ENCODE assay signal across 1 cellular context in the genomic region with DNA sequence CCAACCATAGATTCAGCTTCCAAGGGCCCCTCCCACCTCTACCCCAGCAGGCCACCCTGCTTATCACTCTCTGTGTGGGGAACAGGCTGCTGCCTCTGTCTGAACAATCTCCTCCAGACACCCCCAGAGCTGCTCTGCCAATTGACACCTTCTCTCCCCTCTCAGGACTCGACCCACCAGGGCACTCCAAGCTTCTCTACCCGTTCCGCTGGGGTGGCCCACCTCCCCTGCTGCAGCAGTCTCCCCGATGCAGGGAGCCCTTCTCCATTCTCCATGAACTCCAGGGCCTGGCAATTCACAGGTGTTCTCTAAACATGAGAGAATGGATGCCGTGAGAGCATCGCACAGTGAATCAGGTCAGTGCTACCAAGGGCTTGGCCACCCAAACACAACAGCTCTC.
TF ChIP-seq lines count a peak whose summit lies in the region.

No MANE protein-coding gene starts in this region.

TF ChIP-seq in K562, 482 proteins besides CTCF, POLR2A, EP300 and RAD21:
- TF ChIP-seq TEAD2 (tag; IDR thresholded peaks at IDR 0.05): no peak
- TF ChIP-seq SNAPC5 (CRISPR knock-in tag; IDR thresholded peaks at IDR 0.05): no peak
- TF ChIP-seq, protein P1, sequence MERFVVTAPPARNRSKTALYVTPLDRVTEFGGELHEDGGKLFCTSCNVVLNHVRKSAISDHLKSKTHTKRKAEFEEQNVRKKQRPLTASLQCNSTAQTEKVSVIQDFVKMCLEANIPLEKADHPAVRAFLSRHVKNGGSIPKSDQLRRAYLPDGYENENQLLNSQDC (CRISPR knock-in tag; IDR thresholded peaks at IDR 0.05): no peak
- no peak for TF ChIP-seq RAD51 (IDR thresholded peaks at IDR 0.05; ENCODE audit: borderline replicate concordance, low read depth)
- no peak for TF ChIP-seq TGIF2 (CRISPR knock-in tag; IDR thresholded peaks at IDR 0.05)
- TF ChIP-seq ELF2 (CRISPR knock-in tag; IDR thresholded peaks at IDR 0.05): no peak
- TF ChIP-seq NFIC (IDR thresholded peaks at IDR 0.05): no peak
- no peak for TF ChIP-seq ZNF124 (CRISPR knock-in tag; IDR thresholded peaks at IDR 0.05)
- no peak for TF ChIP-seq E2F4 (CRISPR knock-in tag; IDR thresholded peaks at IDR 0.05; ENCODE audit: low read depth)
- TF ChIP-seq HOXB6 (CRISPR knock-in tag; IDR thresholded peaks at IDR 0.05; ENCODE audit: borderline replicate concordance): no peak
- no peak for TF ChIP-seq POLR2G (IDR thresholded peaks at IDR 0.05; ENCODE audit: low read depth, low read length)
- TF ChIP-seq, protein P2, sequence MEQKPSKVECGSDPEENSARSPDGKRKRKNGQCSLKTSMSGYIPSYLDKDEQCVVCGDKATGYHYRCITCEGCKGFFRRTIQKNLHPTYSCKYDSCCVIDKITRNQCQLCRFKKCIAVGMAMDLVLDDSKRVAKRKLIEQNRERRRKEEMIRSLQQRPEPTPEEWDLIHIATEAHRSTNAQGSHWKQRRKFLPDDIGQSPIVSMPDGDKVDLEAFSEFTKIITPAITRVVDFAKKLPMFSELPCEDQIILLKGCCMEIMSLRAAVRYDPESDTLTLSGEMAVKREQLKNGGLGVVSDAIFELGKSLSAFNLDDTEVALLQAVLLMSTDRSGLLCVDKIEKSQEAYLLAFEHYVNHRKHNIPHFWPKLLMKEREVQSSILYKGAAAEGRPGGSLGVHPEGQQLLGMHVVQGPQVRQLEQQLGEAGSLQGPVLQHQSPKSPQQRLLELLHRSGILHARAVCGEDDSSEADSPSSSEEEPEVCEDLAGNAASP (IDR thresholded peaks at IDR 0.05): no peak
- no peak for TF ChIP-seq MTA1 (IDR thresholded peaks at IDR 0.05; ENCODE audit: borderline replicate concordance)
- no peak for TF ChIP-seq SRSF1 (IDR thresholded peaks at IDR 0.05; ENCODE audit: low read depth, low read length)
- TF ChIP-seq TEAD1 (CRISPR knock-in tag; IDR thresholded peaks at IDR 0.05): no peak
- TF ChIP-seq MXD1 (CRISPR knock-in tag; IDR thresholded peaks at IDR 0.05; ENCODE audit: borderline replicate concordance, poor library complexity, severe bottlenecking): no peak
- TF ChIP-seq THRAP3 (IDR thresholded peaks at IDR 0.05; ENCODE audit: borderline replicate concordance): no peak
